ENCODE assay signal across 7 cellular contexts in genomic region chr22:41021655-41022454, GRCh38.
DNase-seq lines count a peak whose midpoint lies in the region; ATAC-seq and TF ChIP-seq lines count a peak whose summit lies in the region.

No MANE protein-coding gene starts in this region.

- peak overlapping the region; percentile 85 to 92 for H3K14ac ChIP-seq in mesenchymal stem cell (ENCODE audit: low read length in 2 of 2)

- H3K27me3 ChIP-seq in effector memory CD4-positive, alpha-beta T cell (replicated peaks; ENCODE audit: control insufficient read depth, insufficient read depth, low read length, poor library complexity, severe bottlenecking) = no peaks in the 10 kb centered on the region
- no peaks in the 10 kb centered on the region for H3K27me3 ChIP-seq in mesenchymal stem cell (ENCODE audit: control insufficient read depth in 1 of 2, insufficient read depth in 1 of 2, low read length in 2 of 2)

- H3K18ac ChIP-seq in mesenchymal stem cell (ENCODE audit: low read depth in 1 of 2, low read length in 2 of 2) = peak overlapping the region; percentile 92 to 97

- no peak overlapping the region for H3K23ac ChIP-seq in mesenchymal stem cell (ENCODE audit: low read length in 2 of 2)

- peak overlapping the region; percentile 99 for H2BK120ac ChIP-seq in mesenchymal stem cell (ENCODE audit: low read depth, low read length)

- H3K9me3 ChIP-seq in effector memory CD4-positive, alpha-beta T cell (ENCODE audit: control insufficient read depth, low read length) = no peaks in the 10 kb centered on the region
- no peaks in the 10 kb centered on the region for H3K9me3 ChIP-seq in mesenchymal stem cell (ENCODE audit: control insufficient read depth, low read length)

- H2AFZ ChIP-seq in mesenchymal stem cell (ENCODE audit: low read depth, low read length) = peak overlapping the region; percentile 56

- H3K36me3 ChIP-seq in effector memory CD4-positive, alpha-beta T cell (ENCODE audit: control insufficient read depth, insufficient read depth, low read length) = no peaks in the 10 kb centered on the region
- no peaks in the 10 kb centered on the region for H3K36me3 ChIP-seq in mesenchymal stem cell (ENCODE audit: control insufficient read depth in 1 of 2, insufficient read depth in 2 of 2, low read depth in 1 of 2, low read length in 2 of 2)

- H2BK5ac ChIP-seq in mesenchymal stem cell (ENCODE audit: low read depth, low read length, poor library complexity, severe bottlenecking) = peak overlapping the region; percentile 69

- peak overlapping the region; percentile 65 to 99 for H3K4ac ChIP-seq in mesenchymal stem cell (ENCODE audit: low read depth in 1 of 2, low read length in 2 of 2)

- H2BK12ac ChIP-seq in mesenchymal stem cell (ENCODE audit: low read length in 2 of 2) = peak overlapping the region in 1 of 2 experiments; percentile 34

- peak; percentile 54 for ATAC-seq in HG02852 (IDR thresholded peaks at IDR 0.05; ENCODE audit: unreplicated experiment)

- under 1% methylated on average over 83 of the region's 84 CpGs for WGBS in mesenchymal stem cell

- TF ChIP-seq CTCF in GM12873 (IDR thresholded peaks at IDR 0.05; ENCODE audit: insufficient read depth, low read depth, low read length, missing control alignments) = peak; percentile 21

- H3K79me1 ChIP-seq in mesenchymal stem cell (replicated peaks; ENCODE audit: low read length, poor library complexity, severe bottlenecking) = peaks cover 5% of the 10 kb centered on the region

- peak overlapping the region; percentile 99 for H4K91ac ChIP-seq in mesenchymal stem cell (ENCODE audit: low read length)

- no peak overlapping the region for H2AK5ac ChIP-seq in mesenchymal stem cell (ENCODE audit: low read length, severe bottlenecking)

- peak; percentile 43 for DNase-seq in NCI-H345 (lab: John Stamatoyannopoulos, UW)
- peak; percentile 66 to 69 for DNase-seq in activated CD4-positive, alpha-beta T cell treated with anti-CD3 and anti-CD28 coated beads, Interleukin-2, amount 50 U/mL, for 48 hours
- peak; percentile 6 to 32 (median 12) for DNase-seq in effector memory CD4-positive, alpha-beta T cell
- peak; percentile 51 for DNase-seq in mesenchymal stem cell
- DNase-seq in stimulated activated CD8-positive, alpha-beta memory T cell treated with anti-CD3 and anti-CD28 coated beads, Interleukin-15, amount 100 ng/mL, for 1 hour (ENCODE audit: low read depth) = peak; percentile 10

- H3K4me3 ChIP-seq in effector memory CD4-positive, alpha-beta T cell (ENCODE audit: insufficient read depth, low read depth, low read length, poor library complexity, severe bottlenecking) = peak overlapping the region; percentile 95
- peak overlapping the region; percentile 71 to 89 for H3K4me3 ChIP-seq in mesenchymal stem cell (ENCODE audit: insufficient read depth in 1 of 2, low read depth in 1 of 2, low read length in 2 of 2)

- peak overlapping the region; percentile 61 for H3K27ac ChIP-seq in effector memory CD4-positive, alpha-beta T cell (ENCODE audit: insufficient read depth, low read length, poor library complexity, severe bottlenecking)
- H3K27ac ChIP-seq in mesenchymal stem cell (ENCODE audit: low read length, poor library complexity, severe bottlenecking) = peak overlapping the region; percentile 42

- H3K4me1 ChIP-seq in effector memory CD4-positive, alpha-beta T cell (ENCODE audit: control insufficient read depth, insufficient read depth, low read length, poor library complexity, severe bottlenecking) = peaks cover 12% of the 10 kb centered on the region
- H3K4me1 ChIP-seq in mesenchymal stem cell (ENCODE audit: control insufficient read depth, insufficient read depth, low read depth, low read length) = peaks cover 10% of the 10 kb centered on the region

- H3K4me2 ChIP-seq in mesenchymal stem cell (ENCODE audit: low read length, poor library complexity, severe bottlenecking) = peak overlapping the region; percentile 93

- H2BK15ac ChIP-seq in mesenchymal stem cell (ENCODE audit: low read depth, poor library complexity, severe bottlenecking) = peak overlapping the region; percentile 99

- H4K8ac ChIP-seq in mesenchymal stem cell (ENCODE audit: low read length) = peak overlapping the region; percentile 98

- peak overlapping the region; percentile 90 for H3K9ac ChIP-seq in mesenchymal stem cell (ENCODE audit: low read length)

Comparison
In these comparisons a context has a peak if more than half of its experiments do, and no peak if none do; other contexts are left out.
1. Peak in every context shown above with its lines: DNase-seq, ATAC-seq, H3K4me3 ChIP-seq and H3K27ac ChIP-seq.
2. DNase-seq: peak in every context shown above with its lines; median percentile 68 in activated CD4-positive, alpha-beta T cell treated with anti-CD3 and anti-CD28 coated beads, Interleukin-2, amount 50 U/mL, for 48 hours; 51 in mesenchymal stem cell; 43 in NCI-H345; 12 in effector memory CD4-positive, alpha-beta T cell; 10 in stimulated activated CD8-positive, alpha-beta memory T cell treated with anti-CD3 and anti-CD28 coated beads, Interleukin-15, amount 100 ng/mL, for 1 hour.